In the genomic region with DNA sequence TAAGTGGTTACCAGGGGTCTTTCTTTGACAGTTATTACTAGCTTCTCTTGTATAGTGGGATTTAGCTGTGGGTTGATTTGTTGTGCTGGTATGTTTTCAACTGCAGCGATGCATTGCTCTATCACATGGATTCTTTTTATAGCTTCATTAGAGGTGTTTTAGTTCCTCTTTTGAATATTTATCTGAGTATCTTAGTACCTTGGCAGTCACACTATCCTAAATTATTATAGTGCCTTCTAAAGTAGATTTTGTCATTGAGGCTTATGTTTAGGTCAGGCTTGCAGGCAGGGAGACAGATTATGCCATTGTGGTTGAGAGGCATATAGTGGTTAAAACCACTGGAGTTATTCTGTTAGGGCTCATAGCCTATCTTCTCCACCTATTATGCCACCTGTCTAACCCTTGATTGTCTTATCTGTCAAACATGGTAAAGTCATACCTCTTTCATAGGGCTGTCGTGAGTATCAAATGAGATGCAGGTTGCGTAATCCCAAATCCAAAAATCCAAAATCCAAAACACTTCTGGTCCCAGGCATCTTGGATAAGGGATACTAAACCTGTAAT, we compare ENCODE assay signal across 11 cellular contexts. TPM values are rescaled to one million over a fixed set of nuclear protein-coding genes. Genes with fewer than 3 reads are reported as not detected.
DNase-seq lines count a peak whose midpoint lies in the region; ATAC-seq, FAIRE-seq and TF ChIP-seq lines count a peak whose summit lies in the region.
"Had no signal": no experiment of that assay in that cellular context is flagged by ENCODE, and none has a peak within 500 bp of the region (broad histone marks: within the 10 kb centered on the region; RNA-seq: fewer than 3 reads in every experiment).

No MANE protein-coding gene starts in this region.

- ATAC-seq in left ventricle myocardium superior (peak; percentile 79), HG03521 (IDR thresholded peaks at IDR 0.05; ENCODE audit: unreplicated experiment) (no peak)

- H4K20me1 ChIP-seq in OCI-LY3 (ENCODE audit: insufficient read depth, low read length) = peaks cover 90% of the 10 kb centered on the region

- H3K4me3 Mint-ChIP-seq in CD8-positive, alpha-beta memory T cell = peak overlapping the region; percentile 5 to 66 (median 49)

- peak overlapping the region; percentile 32 for H3K4me2 ChIP-seq in OCI-LY3 (ENCODE audit: low read length)

- CTCF ChIA-PET in CD8-positive, alpha-beta memory T cell (lab: Charles Lee) = no interaction called here

- H3K27me3 ChIP-seq in CD8-positive, alpha-beta memory T cell (ENCODE audit: insufficient read depth, low read length, poor library complexity, severe bottlenecking) = no peaks in the 10 kb centered on the region
- H3K27me3 ChIP-seq in OCI-LY3 (ENCODE audit: low read depth, low read length) = no peaks in the 10 kb centered on the region

- intact Hi-C loops in left ventricle myocardium superior (cut with micrococcal nuclease) = no loop called here

- no peak overlapping the region for H3K27ac ChIP-seq in CD8-positive, alpha-beta memory T cell (ENCODE audit: low read depth, low read length)
- H3K27ac ChIP-seq in OCI-LY3 (ENCODE audit: low read length) = peak overlapping the region; percentile 32

- H3K9me3 Mint-ChIP-seq in CD8-positive, alpha-beta memory T cell = no peaks in the 10 kb centered on the region

- peaks cover 82 to 93% (median 92%) of the 10 kb centered on the region in 3 donors for H3K4me1 Mint-ChIP-seq in CD8-positive, alpha-beta memory T cell

- no peaks in the 10 kb centered on the region for H3K9me3 ChIP-seq in CD8-positive, alpha-beta memory T cell (ENCODE audit: low read length)
- no peaks in the 10 kb centered on the region for H3K9me3 ChIP-seq in OCI-LY3 (ENCODE audit: insufficient read depth, low read length)

- POLR2A ChIA-PET in CD8-positive, alpha-beta memory T cell (lab: Charles Lee) = interaction anchor here (0.6 kb wide), 1 partner anchor 85 kb away, joined by 5 read pairs; the partner anchor contains the start of gene STK4

- FAIRE-seq in GM19239 (lab: Jason Lieb, UNC) = peak; percentile 26

- no peak for DNase-seq in CD8-positive, alpha-beta memory T cell
- DNase-seq in GM19239 (ENCODE audit: insufficient read length, low spot score) (no peak), left ventricle myocardium superior (no peak), putamen (ENCODE audit: low spot score) (no peak), cerebellar cortex (ENCODE audit: low spot score) (no peak), Ammon's horn (ENCODE audit: low spot score) (no peak)
- DNase-seq: NCI-H446 treated with DMSO at 0.1 percent for 48 hours had no signal

- H3K4me1 ChIP-seq in CD8-positive, alpha-beta memory T cell (ENCODE audit: insufficient read depth, low read length) = peaks cover 69% of the 10 kb centered on the region
- H3K4me1 ChIP-seq in OCI-LY3 (ENCODE audit: low read length) = peaks cover 65% of the 10 kb centered on the region

- peak overlapping the region in 6 of 8 donors; percentile 28 to 90 (median 68) for H3K27ac Mint-ChIP-seq in CD8-positive, alpha-beta memory T cell

- H3K79me2 ChIP-seq in OCI-LY3 (ENCODE audit: low read length) = peaks cover 100% of the 10 kb centered on the region

- no peak overlapping the region for H2AFZ ChIP-seq in OCI-LY3 (ENCODE audit: low read depth, low read length)

- TF ChIP-seq CTCF in OCI-LY3 (IDR thresholded peaks at IDR 0.05; ENCODE audit: low read depth, low read length) = no peak

- peaks cover 29% of the 10 kb centered on the region for H3K36me3 ChIP-seq in CD8-positive, alpha-beta memory T cell (ENCODE audit: insufficient read depth, low read length)
- peaks cover 72% of the 10 kb centered on the region for H3K36me3 ChIP-seq in OCI-LY3 (replicated peaks; ENCODE audit: low read depth, low read length)

- H3K36me3 Mint-ChIP-seq in CD8-positive, alpha-beta memory T cell = peaks cover 9 to 84% (median 15%) of the 10 kb centered on the region in 3 donors

- no peaks in the 10 kb centered on the region for H3K27me3 Mint-ChIP-seq in CD8-positive, alpha-beta memory T cell

- H3K4me3 ChIP-seq in CD8-positive, alpha-beta memory T cell (ENCODE audit: low read length) = no peak overlapping the region
- peak overlapping the region; percentile 1; the same call in 1 of the 2 replicates for H3K4me3 ChIP-seq in OCI-LY3 (ENCODE audit: low read length)
- H3K4me3 ChIP-seq: skin epidermis had no signal

- no peak overlapping the region for H3K9ac ChIP-seq in OCI-LY3 (ENCODE audit: low read length)

RNA-seq across cellular contexts. Expression of gene KCNS1, which starts 49.3 kb away (rescaled TPM):
- under 1 TPM; 0.16 to 0.28 TPM for total RNA-seq in CD8-positive, alpha-beta memory T cell
- not detected for polyA plus RNA-seq in CD8-positive, alpha-beta memory T cell
- total RNA-seq in left ventricle myocardium superior = not detected
- total RNA-seq: mononuclear cell had no signal
